Comparison of ENCODE assay signal across 23 cellular contexts in the genomic region with DNA sequence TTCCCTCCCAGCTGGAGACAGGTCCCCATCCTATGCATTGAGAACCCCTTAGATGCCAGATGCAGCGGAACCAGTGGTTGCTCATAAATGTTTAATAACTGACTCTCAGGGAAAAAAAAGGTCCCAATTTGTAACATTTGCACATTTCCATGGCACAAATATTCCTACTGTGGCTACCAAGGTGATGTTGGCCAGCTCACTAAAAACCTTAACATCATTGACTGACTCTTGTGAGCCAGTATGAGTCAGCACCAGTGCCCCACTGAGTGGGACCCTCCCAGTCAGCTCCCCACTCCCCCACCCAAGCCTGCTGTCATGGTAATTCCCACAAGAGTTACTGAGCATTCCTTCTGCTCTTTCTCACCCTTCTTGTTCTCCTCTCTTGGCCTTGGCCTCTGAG. TPM values are rescaled to one million over a fixed set of nuclear protein-coding genes. Genes with fewer than 3 reads are reported as not detected.
DNase-seq lines count a peak whose midpoint lies in the region; ATAC-seq, FAIRE-seq and TF ChIP-seq lines count a peak whose summit lies in the region.
"Had no signal": no experiment of that assay in that cellular context is flagged by ENCODE, and none has a peak within 500 bp of the region (broad histone marks: within the 10 kb centered on the region; RNA-seq: fewer than 3 reads in every experiment).

No MANE protein-coding gene starts in this region.

- no peak overlapping the region for H3K4me3 Mint-ChIP-seq in activated CD4-positive, alpha-beta T cell treated with anti-CD3 and anti-CD28 coated beads, Interleukin-2, amount 10 ng/mL, durations not matched to agents 7 days and 5 days
- no peak overlapping the region for H3K4me3 Mint-ChIP-seq in activated CD4-positive, alpha-beta T cell treated with anti-CD3 and anti-CD28 coated beads, Interleukin-2, amount 10 ng/mL, durations not matched to agents 24 days and 14 days
- H3K4me3 Mint-ChIP-seq: CD14-positive monocyte; CD4-positive, alpha-beta T cell; H9 had no signal

- H3K79me2 ChIP-seq in K562 (ENCODE audit: control insufficient read depth, insufficient read depth, low read length), result no peaks in the 10 kb centered on the region

- CTCF ChIA-PET in activated CD4-positive, alpha-beta T cell treated with anti-CD3 and anti-CD28 coated beads, Interleukin-2, amount 10 ng/mL, durations not matched to agents 7 days and 5 days (lab: Charles Lee), result interaction anchor here (1.0 to 1.5 kb wide), 3 partner anchors 24 to 144 kb away, joined by 3 read pairs; no protein-coding TSS in a partner anchor
- CTCF ChIA-PET in K562 (lab: Yijun Ruan, JAX; ENCODE audit: low intra/inter-chr PET ratio), result no interaction called here

- H3K36me3 ChIP-seq in K562 (ENCODE audit: control insufficient read depth, insufficient read depth, low read length) (no peaks in the 10 kb centered on the region), neuronal stem cell (replicated peaks in 1 of 2; ENCODE audit: control insufficient read depth in 2 of 2, insufficient read depth in 2 of 2, low read length in 2 of 2) (peaks cover 0 to 1% of the 10 kb centered on the region in 2 donors)
- H3K36me3 ChIP-seq: BE2C; BLaER1 treated with 17β-estradiol and CSF1 and Interleukin-3, amounts not matched to agents 10 nM and 100 nM had no signal

- H3K27ac ChIP-seq in K562 (ENCODE audit: extremely low read depth, low read depth, low read length) (no peak overlapping the region), neuronal stem cell (replicated peaks; ENCODE audit: low read length) (no peak overlapping the region)
- H3K27ac ChIP-seq: A549; BLaER1 treated with 17β-estradiol and CSF1 and Interleukin-3, amounts not matched to agents 10 nM and 100 nM had no signal

- TF ChIP-seq POLR2A in K562 (conservative IDR thresholded peaks at IDR 0.05), result no peak

- TF ChIP-seq RAD21 in K562 (CRISPR knock-in tag; conservative IDR thresholded peaks at IDR 0.05 in 1 of 2, IDR thresholded peaks at IDR 0.05 in 1 of 2), result no peak

- no TSS peak for BruUV-seq in K562 (replicated peaks; lab: Mats Ljungman, UMichigan)

- H3K9me3 ChIP-seq in K562 (replicated peaks; ENCODE audit: control insufficient read depth, insufficient read depth, low read depth, low read length), result no peaks in the 10 kb centered on the region
- H3K9me3 ChIP-seq in neuronal stem cell (replicated peaks in 1 of 2; ENCODE audit: control insufficient read depth in 2 of 2, insufficient read depth in 1 of 2, low read depth in 1 of 2, low read length in 2 of 2), result no peaks in the 10 kb centered on the region
- H3K9me3 ChIP-seq: A549; BE2C; BLaER1 treated with 17β-estradiol and CSF1 and Interleukin-3, amounts not matched to agents 10 nM and 100 nM; Caco-2 had no signal

- H3K9ac ChIP-seq in K562 (ENCODE audit: insufficient read depth in 1 of 2, low read depth in 2 of 2, low read length in 2 of 2) (no peak overlapping the region), neuronal stem cell (ENCODE audit: low read depth, low read length, poor library complexity) (no peak overlapping the region)
- H3K9ac ChIP-seq: BLaER1 treated with 17β-estradiol and CSF1 and Interleukin-3, amounts not matched to agents 10 nM and 100 nM had no signal

- ATAC-seq in K562 (no peak), GM18907 (IDR thresholded peaks at IDR 0.05; ENCODE audit: unreplicated experiment) (no peak)
- ATAC-seq: A549, HCT116 had no signal

- no peak for TF ChIP-seq CTCF in K562 (IDR thresholded peaks at IDR 0.05 in 2 of 3, conservative IDR thresholded peaks at IDR 0.05 in 1 of 3; ENCODE audit: insufficient read depth in 2 of 3, low read depth in 1 of 3, low read length in 3 of 3)

- peak overlapping the region; percentile 39 for H3K27ac Mint-ChIP-seq in activated CD4-positive, alpha-beta T cell treated with anti-CD3 and anti-CD28 coated beads, Interleukin-2, amount 10 ng/mL, durations not matched to agents 7 days and 5 days
- no peak overlapping the region for H3K27ac Mint-ChIP-seq in activated CD4-positive, alpha-beta T cell treated with anti-CD3 and anti-CD28 coated beads, Interleukin-2, amount 10 ng/mL, durations not matched to agents 24 days and 14 days
- H3K27ac Mint-ChIP-seq: CD14-positive monocyte; CD4-positive, alpha-beta T cell had no signal

- no peaks in the 10 kb centered on the region for H3K9me3 Mint-ChIP-seq in activated CD4-positive, alpha-beta T cell treated with anti-CD3 and anti-CD28 coated beads, Interleukin-2, amount 10 ng/mL, durations not matched to agents 7 days and 5 days
- H3K9me3 Mint-ChIP-seq in activated CD4-positive, alpha-beta T cell treated with anti-CD3 and anti-CD28 coated beads, Interleukin-2, amount 10 ng/mL, durations not matched to agents 24 days and 14 days, result no peaks in the 10 kb centered on the region
- H3K9me3 Mint-ChIP-seq: CD14-positive monocyte; CD4-positive, alpha-beta T cell; H9 had no signal

- no peaks in the 10 kb centered on the region for H3K36me3 Mint-ChIP-seq in activated CD4-positive, alpha-beta T cell treated with anti-CD3 and anti-CD28 coated beads, Interleukin-2, amount 10 ng/mL, durations not matched to agents 7 days and 5 days (ENCODE audit: low read depth)
- H3K36me3 Mint-ChIP-seq in activated CD4-positive, alpha-beta T cell treated with anti-CD3 and anti-CD28 coated beads, Interleukin-2, amount 10 ng/mL, durations not matched to agents 24 days and 14 days (ENCODE audit: low read depth), result no peaks in the 10 kb centered on the region
- H3K36me3 Mint-ChIP-seq: CD14-positive monocyte had no signal

- H3K4me3 ChIP-seq in K562 (no peak overlapping the region), neuronal stem cell (ENCODE audit: low read length in 2 of 2) (no peak overlapping the region)
- H3K4me3 ChIP-seq: A549; BLaER1 treated with 17β-estradiol and CSF1 and Interleukin-3, amounts not matched to agents 10 nM and 100 nM had no signal

- H2BK5ac ChIP-seq in neuronal stem cell (ENCODE audit: low read length), result no peak overlapping the region

- H3K9me1 ChIP-seq in K562 (ENCODE audit: control insufficient read depth, insufficient read depth, low read length), result no peaks in the 10 kb centered on the region

- no peak for FAIRE-seq in K562 (lab: Jason Lieb, UNC)
- FAIRE-seq: A549, G401.6 had no signal

- in situ Hi-C loops in K562 (cut with MboI), result no loop called here

- WGBS in K562 (ENCODE audit: insufficient coverage, low coverage, missing lambda C conversion rate), result 27% methylated on average over 1 of the region's 1 CpG
- WGBS in neuronal stem cell (ENCODE audit: extremely low coverage in 2 of 2, insufficient read length in 2 of 2, insufficient replicate concordance in 1 of 2), 2 donors, result no CpG with 5 or more reads among the region's 1 CpG

- peak overlapping the region; percentile 2 for H3K18ac ChIP-seq in neuronal stem cell (ENCODE audit: low read length)

- H2AK5ac ChIP-seq in neuronal stem cell (ENCODE audit: low read depth, low read length), result no peak overlapping the region

- H4K8ac ChIP-seq in neuronal stem cell (ENCODE audit: low read depth, low read length), result no peak overlapping the region

- peak overlapping the region; percentile 86 for H3K14ac ChIP-seq in neuronal stem cell (ENCODE audit: low read length)

- no peak overlapping the region for H3K4me2 ChIP-seq in K562 (ENCODE audit: insufficient read depth, low read length)
- no peak overlapping the region for H3K4me2 ChIP-seq in neuronal stem cell (ENCODE audit: insufficient read depth, low read length, poor library complexity, severe bottlenecking)
- H3K4me2 ChIP-seq: A549; BLaER1 treated with 17β-estradiol and CSF1 and Interleukin-3, amounts not matched to agents 10 nM and 100 nM had no signal

- TF ChIP-seq EP300 in K562 (IDR thresholded peaks at IDR 0.05; ENCODE audit: low read length), result no peak

- peaks cover 5 to 46% of the 10 kb centered on the region in 2 experiments; a peak in 4 of 5 replicates for H3K27me3 ChIP-seq in K562 (ENCODE audit: control insufficient read depth in 2 of 2, insufficient read depth in 2 of 2, low read length in 2 of 2)
- peaks cover 0 to 11% (median 8%) of the 10 kb centered on the region in 3 experiments for H3K27me3 ChIP-seq in neuronal stem cell (ENCODE audit: control insufficient read depth in 3 of 3, insufficient read depth in 3 of 3, low read depth in 1 of 3, low read length in 3 of 3)
- H3K27me3 ChIP-seq: BE2C; BLaER1 treated with 17β-estradiol and CSF1 and Interleukin-3, amounts not matched to agents 10 nM and 100 nM had no signal

- no peak overlapping the region for H2AFZ ChIP-seq in K562 (ENCODE audit: low read depth, low read length)
- H2AFZ ChIP-seq in neuronal stem cell (ENCODE audit: low read length), result no peak overlapping the region

- intact Hi-C loops in activated CD4-positive, alpha-beta T cell treated with anti-CD3 and anti-CD28 coated beads, Interleukin-2, amount 10 ng/mL, durations not matched to agents 24 days and 14 days (cut with micrococcal nuclease), result no loop called here
- intact Hi-C loops in K562 (cut with micrococcal nuclease), result no loop called here
- intact Hi-C loops in head of caudate nucleus (cut with DNase I), result no loop called here

- H2BK12ac ChIP-seq in neuronal stem cell (ENCODE audit: low read length), result no peak overlapping the region

- no peak overlapping the region for H2BK120ac ChIP-seq in neuronal stem cell (ENCODE audit: low read depth, low read length)

- H3K27me3 Mint-ChIP-seq in activated CD4-positive, alpha-beta T cell treated with anti-CD3 and anti-CD28 coated beads, Interleukin-2, amount 10 ng/mL, durations not matched to agents 7 days and 5 days, result peaks cover 2% of the 10 kb centered on the region
- H3K27me3 Mint-ChIP-seq in activated CD4-positive, alpha-beta T cell treated with anti-CD3 and anti-CD28 coated beads, Interleukin-2, amount 10 ng/mL, durations not matched to agents 24 days and 14 days, result peaks cover 4% of the 10 kb centered on the region
- H3K27me3 Mint-ChIP-seq: CD4-positive, alpha-beta T cell had no signal

- DNase-seq in activated CD4-positive, alpha-beta T cell treated with anti-CD3 and anti-CD28 coated beads, Interleukin-2, amount 10 ng/mL, durations not matched to agents 7 days and 5 days, result no peak
- DNase-seq in activated CD4-positive, alpha-beta T cell treated with anti-CD3 and anti-CD28 coated beads, Interleukin-2, amount 10 ng/mL, durations not matched to agents 24 days and 14 days, result no peak
- peak; percentile 7 for DNase-seq in amniotic epithelial cell (ENCODE audit: low read depth)
- DNase-seq in K562 (ENCODE audit: extremely low read depth in 1 of 4, low spot score in 3 of 4), result no peak
- no peak for DNase-seq in neuronal stem cell (ENCODE audit: low spot score)
- DNase-seq in SW480 (ENCODE audit: low spot score), result no peak
- DNase-seq in head of caudate nucleus, result no peak
- DNase-seq: 8988T; ACHN; AML-193; BE2C; Caco-2; CD4-positive, alpha-beta T cell; DMS153; DND-41; H9 had no signal

- H3K4me1 Mint-ChIP-seq in activated CD4-positive, alpha-beta T cell treated with anti-CD3 and anti-CD28 coated beads, Interleukin-2, amount 10 ng/mL, durations not matched to agents 7 days and 5 days, result peaks cover 10% of the 10 kb centered on the region
- no peaks in the 10 kb centered on the region for H3K4me1 Mint-ChIP-seq in activated CD4-positive, alpha-beta T cell treated with anti-CD3 and anti-CD28 coated beads, Interleukin-2, amount 10 ng/mL, durations not matched to agents 24 days and 14 days

- H3K4me1 ChIP-seq in K562 (replicated peaks in 1 of 2; ENCODE audit: control insufficient read depth in 2 of 2, insufficient read depth in 2 of 2, low read length in 2 of 2), result peaks cover 0 to 3% of the 10 kb centered on the region in 2 experiments; a peak in 1 of 5 replicates
- no peaks in the 10 kb centered on the region for H3K4me1 ChIP-seq in neuronal stem cell (ENCODE audit: control insufficient read depth in 2 of 2, insufficient read depth in 1 of 2, low read depth in 1 of 2, low read length in 2 of 2)
- H3K4me1 ChIP-seq: A549, BE2C, Caco-2 had no signal

- H2BK15ac ChIP-seq in neuronal stem cell (ENCODE audit: low read length), result no peak overlapping the region

- no peak overlapping the region for H3K4ac ChIP-seq in neuronal stem cell (ENCODE audit: low read length)

- no peak overlapping the region for H3K23ac ChIP-seq in neuronal stem cell (ENCODE audit: low read depth, low read length, poor library complexity)

- peaks cover 2% of the 10 kb centered on the region for H3K79me1 ChIP-seq in neuronal stem cell (ENCODE audit: low read depth, low read length)

- H4K91ac ChIP-seq in neuronal stem cell (ENCODE audit: low read depth, low read length, poor library complexity), result no peak overlapping the region

- H4K20me1 ChIP-seq in K562 (replicated peaks; ENCODE audit: control insufficient read depth, insufficient read depth, low read length), result no peaks in the 10 kb centered on the region; the same call in 1 of the 2 replicates
- H4K20me1 ChIP-seq: BLaER1 treated with 17β-estradiol and CSF1 and Interleukin-3, amounts not matched to agents 10 nM and 100 nM had no signal

- POLR2A ChIA-PET in activated CD4-positive, alpha-beta T cell treated with anti-CD3 and anti-CD28 coated beads, Interleukin-2, amount 10 ng/mL, durations not matched to agents 7 days and 5 days (lab: Charles Lee), result no interaction called here
- POLR2A ChIA-PET in K562 (lab: Yijun Ruan, JAX), result interaction anchor here (0.5 to 0.8 kb wide), 2 partner anchors 156 to 216 kb away, joined by 3 read pairs; no protein-coding TSS in a partner anchor

RNA-seq across cellular contexts. Expression of a gene that starts 26.9 kb away (rescaled TPM):
- total RNA-seq in activated CD4-positive, alpha-beta T cell treated with anti-CD3 and anti-CD28 coated beads, Interleukin-2, amount 10 ng/mL, durations not matched to agents 7 days and 5 days, result 100 to 1,000 TPM; 148 to 156 TPM
- total RNA-seq in activated CD4-positive, alpha-beta T cell treated with anti-CD3 and anti-CD28 coated beads, Interleukin-2, amount 10 ng/mL, durations not matched to agents 24 days and 14 days, result 39.5 and 39.7 TPM in 2 replicates
- total RNA-seq in K562 (2011; cell fraction: chromatin; rRNA removed; ENCODE audit: low replicate concordance), result 0.18 and 0.56 TPM in 2 replicates
- 0.13 and 0.50 TPM in 2 replicates for total RNA-seq in K562 (2011; cell fraction: nucleolus; rRNA removed)
- 0.22 and 0.23 TPM in 2 replicates for total RNA-seq in K562 (2011; cell fraction: nucleoplasm; rRNA removed)
- total RNA-seq in K562 (2014; rRNA removed), result 0.86 and 1.2 TPM in 2 replicates
- 0.22 and 0.29 TPM in 2 replicates for total RNA-seq in K562 (2014; rRNA removed; fragmentation: Illumina TruSeq; extraction: Trizol)
- total RNA-seq in K562 (2015; rRNA removed; fragmentation: Illumina TruSeq; extraction: Trizol), result 0.29 and 0.49 TPM in 2 replicates
- total RNA-seq in K562 (2021), result 0.76 and 1.3 TPM in 2 replicates
- 0.09 and 0.13 TPM in 2 replicates for polyA plus RNA-seq in K562 (2011; rRNA removed)
- 0.18 and 0.24 TPM in 2 replicates for polyA plus RNA-seq in K562 (2011; cell fraction: cytosol; rRNA removed)
- polyA plus RNA-seq in K562 (2011; cell fraction: nucleus; rRNA removed), result 0.13 and 0.48 TPM in 2 replicates
- 0.83 and 2.0 TPM in 2 replicates for polyA plus RNA-seq in K562 (2012)
- 0.44 and 0.56 TPM in 2 replicates for polyA plus RNA-seq in K562 (2014; fragmentation: Illumina TruSeq; extraction: Trizol)
- under 1 TPM; 0.07 to 0.17 TPM for polyA plus RNA-seq in K562 (2014; fragmentation: Nextera tagmentation; extraction: Ambion mirVana)
- 0.52 and 0.67 TPM in 2 replicates for polyA plus RNA-seq in K562 (2014; rRNA removed)
- polyA minus RNA-seq in K562 (2011; rRNA and poly(A)+ RNA removed), result 0.06 and 0.21 TPM in 2 replicates
- polyA minus RNA-seq in K562 (2011; cell fraction: cytosol; rRNA and poly(A)+ RNA removed), result not detected in 2 replicates
- 0.11 and 0.27 TPM in 2 replicates for polyA minus RNA-seq in K562 (2011; cell fraction: nucleus; rRNA and poly(A)+ RNA removed)
- polyA plus RNA-seq in neuronal stem cell (2013, experiment 1 of 2), result 0.47 TPM
- polyA plus RNA-seq in neuronal stem cell (2013, experiment 2 of 2), result 0.44 TPM
- total RNA-seq: H4 had no signal

RNA-seq across cellular contexts. Expression of a gene that starts 42.6 kb away (rescaled TPM):
- total RNA-seq in activated CD4-positive, alpha-beta T cell treated with anti-CD3 and anti-CD28 coated beads, Interleukin-2, amount 10 ng/mL, durations not matched to agents 7 days and 5 days, result 10 to 100 TPM; 13.0 to 14.4 TPM
- total RNA-seq in activated CD4-positive, alpha-beta T cell treated with anti-CD3 and anti-CD28 coated beads, Interleukin-2, amount 10 ng/mL, durations not matched to agents 24 days and 14 days, result 7.3 and 7.7 TPM in 2 replicates
- 4.3 and 17.2 TPM in 2 replicates for total RNA-seq in K562 (2011; cell fraction: chromatin; rRNA removed; ENCODE audit: low replicate concordance)
- total RNA-seq in K562 (2011; cell fraction: nucleolus; rRNA removed), result 2.0 and 4.3 TPM in 2 replicates
- total RNA-seq in K562 (2011; cell fraction: nucleoplasm; rRNA removed), result 4.4 and 5.6 TPM in 2 replicates
- total RNA-seq in K562 (2014; rRNA removed), result 2.0 and 2.1 TPM in 2 replicates
- total RNA-seq in K562 (2014; rRNA removed; fragmentation: Illumina TruSeq; extraction: Trizol), result 5.1 and 6.1 TPM in 2 replicates
- total RNA-seq in K562 (2015; rRNA removed; fragmentation: Illumina TruSeq; extraction: Trizol), result 5.4 and 5.8 TPM in 2 replicates
- 2.7 TPM in 2 replicates for total RNA-seq in K562 (2021)
- polyA plus RNA-seq in K562 (2011; rRNA removed), result 1.8 and 3.1 TPM in 2 replicates
- polyA plus RNA-seq in K562 (2011; cell fraction: cytosol; rRNA removed), result 0.28 and 0.72 TPM in 2 replicates
- polyA plus RNA-seq in K562 (2011; cell fraction: nucleus; rRNA removed), result 1.3 TPM in 2 replicates
- polyA plus RNA-seq in K562 (2012), result 1.1 and 1.4 TPM in 2 replicates
- polyA plus RNA-seq in K562 (2014; fragmentation: Illumina TruSeq; extraction: Trizol), result 2.2 and 2.5 TPM in 2 replicates
- polyA plus RNA-seq in K562 (2014; fragmentation: Nextera tagmentation; extraction: Ambion mirVana), result 1 to 10 TPM; 1.1 to 2.2 TPM
- 1.4 and 1.5 TPM in 2 replicates for polyA plus RNA-seq in K562 (2014; rRNA removed)
- polyA minus RNA-seq in K562 (2011; rRNA and poly(A)+ RNA removed), result 8.8 and 9.4 TPM in 2 replicates
- 1.9 and 2.4 TPM in 2 replicates for polyA minus RNA-seq in K562 (2011; cell fraction: cytosol; rRNA and poly(A)+ RNA removed)
- polyA minus RNA-seq in K562 (2011; cell fraction: nucleus; rRNA and poly(A)+ RNA removed), result 3.9 and 6.3 TPM in 2 replicates
- polyA plus RNA-seq in neuronal stem cell (2013, experiment 1 of 2), result 6.9 TPM
- polyA plus RNA-seq in neuronal stem cell (2013, experiment 2 of 2), result 6.8 TPM

Comparison
In these comparisons a context has a peak if more than half of its experiments do, and no peak if none do; other contexts are left out.
1. RNA of a gene that starts 26.9 kb away (total RNA-seq): 148 to 156 TPM in activated CD4-positive, alpha-beta T cell treated with anti-CD3 and anti-CD28 coated beads, Interleukin-2, amount 10 ng/mL, durations not matched to agents 7 days and 5 days and 39.5 to 39.7 TPM in activated CD4-positive, alpha-beta T cell treated with anti-CD3 and anti-CD28 coated beads, Interleukin-2, amount 10 ng/mL, durations not matched to agents 24 days and 14 days; 0.13 to 1.3 TPM in K562; every median in the first group is over 10 times any median in the second.